ENCODE assay signal across 8 cellular contexts in the genomic region with DNA sequence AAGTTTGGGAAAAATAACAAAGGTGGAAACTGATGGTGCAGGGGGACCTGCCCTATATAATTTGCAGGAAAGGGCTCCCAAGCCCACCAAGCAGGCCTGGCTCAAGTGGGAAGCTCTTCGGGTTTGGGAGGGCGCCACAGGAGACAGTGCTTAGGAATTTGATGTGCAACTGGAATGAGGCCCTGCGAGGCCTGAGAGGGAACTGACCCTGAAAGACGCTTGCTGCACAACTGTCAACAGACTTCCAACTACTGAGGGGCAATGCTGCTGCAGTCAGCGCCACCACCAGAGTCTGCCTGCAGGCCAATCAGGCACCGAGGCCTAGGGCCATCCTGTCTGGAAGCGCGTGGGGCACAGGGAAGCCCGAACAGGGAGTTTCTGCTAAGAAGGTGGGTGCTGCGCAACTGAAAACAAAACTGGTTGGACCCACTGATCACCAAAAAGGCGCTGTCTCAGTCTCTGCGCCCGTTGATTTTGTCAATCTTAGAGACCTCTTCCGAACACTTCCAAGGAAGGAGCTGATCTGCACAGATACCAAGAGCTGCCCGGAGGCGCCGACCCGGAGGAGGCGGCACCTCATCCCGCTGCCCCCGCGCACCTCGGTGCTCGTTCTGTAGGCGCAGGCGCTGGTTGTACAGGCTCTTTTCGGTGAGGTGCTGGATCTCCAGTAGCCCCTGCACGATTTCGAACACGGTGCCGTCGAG. TPM values are rescaled to one million over a fixed set of nuclear protein-coding genes. Genes with fewer than 3 reads are reported as not detected.
DNase-seq lines count a peak whose midpoint lies in the region; ATAC-seq and TF ChIP-seq lines count a peak whose summit lies in the region.

No MANE protein-coding gene starts in this region.

- H2BK5ac ChIP-seq in H9 (ENCODE audit: insufficient read length, low read length) = no peak overlapping the region
- H2BK5ac ChIP-seq in mesendoderm (ENCODE audit: low read length) = no peak overlapping the region

- no peak overlapping the region for H4K8ac ChIP-seq in H9 (replicated peaks; ENCODE audit: insufficient read length, low read depth, low read length)
- no peak overlapping the region for H4K8ac ChIP-seq in mesendoderm (ENCODE audit: low read depth, low read length)

- H2BK120ac ChIP-seq in H9 (ENCODE audit: low read depth, low read length, poor library complexity, severe bottlenecking) = no peak overlapping the region
- H2BK120ac ChIP-seq in mesendoderm (ENCODE audit: low read depth, low read length) = no peak overlapping the region

- no peaks in the 10 kb centered on the region for H4K20me1 ChIP-seq in H9 (ENCODE audit: control insufficient read depth, insufficient read depth, insufficient read length)

- DNase-seq in G401 (ENCODE audit: low spot score) (peak; percentile 32), H9 (peak; percentile 42), Peyer's patch (peak in 1 of 3 donors; percentile 45), mesendoderm (peak; percentile 64), NCI-H226 (no peak)

- no peak for ATAC-seq in GM21360 (IDR thresholded peaks at IDR 0.05; ENCODE audit: unreplicated experiment)

- H2BK12ac ChIP-seq in H9 (ENCODE audit: insufficient read length, low read depth, low read length) = no peak overlapping the region

- H3K4me1 ChIP-seq in H9 (ENCODE audit: insufficient read depth, low read length) = peaks cover 4% of the 10 kb centered on the region
- peaks cover 0 to 36% (median 7%) of the 10 kb centered on the region in 4 donors for H3K4me1 ChIP-seq in Peyer's patch
- H3K4me1 ChIP-seq in ectodermal cell (ENCODE audit: control insufficient read depth, insufficient read depth, low read length) = peaks cover 6% of the 10 kb centered on the region
- no peaks in the 10 kb centered on the region for H3K4me1 ChIP-seq in mesendoderm (ENCODE audit: control insufficient read depth, low read depth, low read length)
- H3K4me1 ChIP-seq in urinary bladder (ENCODE audit: insufficient read depth) = peaks cover 3% of the 10 kb centered on the region

- H4K5ac ChIP-seq in H9 (ENCODE audit: insufficient read length, low read depth, low read length) = no peak overlapping the region
- no peak overlapping the region for H4K5ac ChIP-seq in mesendoderm (ENCODE audit: low read length)

- peak overlapping the region; percentile 84 to 93 for H3K4me3 Mint-ChIP-seq in H9

- H4K91ac ChIP-seq in H9 (ENCODE audit: insufficient read length, low read depth, low read length) = no peak overlapping the region

- H3K4me3 ChIP-seq in Peyer's patch (peak overlapping the region; percentile 68 to 95 (median 80)), ectodermal cell (ENCODE audit: insufficient read depth, low read depth, low read length) (peak overlapping the region; percentile 82), mesendoderm (ENCODE audit: low read length) (peak overlapping the region; percentile 73), urinary bladder (ENCODE audit: low read depth, low read length) (peak overlapping the region; percentile 84)

- no peaks in the 10 kb centered on the region for H3K27me3 ChIP-seq in H9 (ENCODE audit: insufficient read depth, low read length)
- H3K27me3 ChIP-seq in Peyer's patch = no peaks in the 10 kb centered on the region
- no peaks in the 10 kb centered on the region for H3K27me3 ChIP-seq in ectodermal cell (ENCODE audit: control insufficient read depth, insufficient read depth, low read length, poor library complexity, severe bottlenecking)
- no peaks in the 10 kb centered on the region for H3K27me3 ChIP-seq in mesendoderm (ENCODE audit: insufficient read depth, low read length, poor library complexity)

- H2AFZ ChIP-seq in H9 (ENCODE audit: low read length) = no peak overlapping the region

- H3K56ac ChIP-seq in H9 (ENCODE audit: insufficient read length, low read depth, low read length) (no peak overlapping the region), mesendoderm (ENCODE audit: low read length) (peak overlapping the region; percentile 93)

- H2BK15ac ChIP-seq in H9 (ENCODE audit: low read depth, low read length) (no peak overlapping the region), mesendoderm (replicated peaks; ENCODE audit: low read depth) (no peak overlapping the region)

- in situ Hi-C loops in G401 (cut with HindIII; ENCODE audit: low sequenced_read_pairs) = no loop called here

- H3K36me3 Mint-ChIP-seq in H9 (ENCODE audit: insufficient read depth in 1 of 3, low read depth in 3 of 3) = no peaks in the 10 kb centered on the region

- WGBS in H9 (ENCODE audit: extremely low coverage, insufficient read length, low lambda C conversion rate) = no CpG with 5 or more reads among the region's 32 CpGs
- 8 to 9% methylated on average over 32 of the region's 32 CpGs for WGBS in ectodermal cell, 2 experiments
- WGBS in mesendoderm (ENCODE audit: extremely low coverage, insufficient coverage, low lambda C conversion rate) = no CpG with 5 or more reads among the region's 32 CpGs
- 2% methylated on average over 32 of the region's 32 CpGs for WGBS in urinary bladder

- H2AK5ac ChIP-seq in H9 (ENCODE audit: insufficient read length, low read length) (no peak overlapping the region), mesendoderm (ENCODE audit: low read length) (no peak overlapping the region)

- H3K4ac ChIP-seq in H9 (ENCODE audit: low read depth, low read length) (no peak overlapping the region), mesendoderm (ENCODE audit: low read depth, low read length) (no peak overlapping the region)

- H3K23me2 ChIP-seq in H9 (ENCODE audit: insufficient read length, low read depth, low read length, poor library complexity, severe bottlenecking) = no peaks in the 10 kb centered on the region

- H3T11ph ChIP-seq in H9 (ENCODE audit: low read length) = no peak overlapping the region

- H3K23ac ChIP-seq in H9 (ENCODE audit: insufficient read length, low read depth, low read length) = no peak overlapping the region
- H3K23ac ChIP-seq in mesendoderm (ENCODE audit: low read length) = no peak overlapping the region

- TF ChIP-seq POLR2A in Peyer's patch (IDR thresholded peaks at IDR 0.05) = no peak

- H3K14ac ChIP-seq in H9 (ENCODE audit: insufficient read depth, low read length) = no peak overlapping the region

- H3K79me2 ChIP-seq in H9 (ENCODE audit: insufficient read depth, low read length) (peaks cover 3% of the 10 kb centered on the region; the same call in 1 of the 2 replicates), mesendoderm (ENCODE audit: control insufficient read depth, insufficient read depth, low read length) (no peaks in the 10 kb centered on the region)

- H3K27ac ChIP-seq in H9 (ENCODE audit: insufficient read length, low read depth, low read length) = no peak overlapping the region
- H3K27ac ChIP-seq in Peyer's patch = peak overlapping the region; percentile 78 to 80 (median 79)
- no peak overlapping the region for H3K27ac ChIP-seq in ectodermal cell (ENCODE audit: insufficient read depth, low read depth, low read length, poor library complexity, severe bottlenecking)
- no peak overlapping the region for H3K27ac ChIP-seq in mesendoderm (ENCODE audit: low read depth, low read length)
- no peak overlapping the region for H3K27ac ChIP-seq in urinary bladder (ENCODE audit: low read depth)

- peaks cover 28 to 30% of the 10 kb centered on the region in 2 experiments for H3K4me1 Mint-ChIP-seq in H9

- TF ChIP-seq CTCF in H9 (conservative IDR thresholded peaks at IDR 0.05) = no peak; the same call in 2 of the 3 replicates
- TF ChIP-seq CTCF in Peyer's patch (IDR thresholded peaks at IDR 0.05) = no peak

- no peaks in the 10 kb centered on the region for H3K9me3 ChIP-seq in H9 (ENCODE audit: control insufficient read depth, low read depth, low read length)
- H3K9me3 ChIP-seq in Peyer's patch = no peaks in the 10 kb centered on the region
- no peaks in the 10 kb centered on the region for H3K9me3 ChIP-seq in ectodermal cell (ENCODE audit: control insufficient read depth, low read length)

- H3K9me3 Mint-ChIP-seq in H9 = no peaks in the 10 kb centered on the region

- peak overlapping the region; percentile 48 for H3K4me2 ChIP-seq in H9 (ENCODE audit: insufficient read depth, insufficient read length, low read length)
- H3K4me2 ChIP-seq in mesendoderm (ENCODE audit: low read length) = peak overlapping the region; percentile 63

- H3K18ac ChIP-seq in H9 (ENCODE audit: insufficient read length, low read depth, low read length) (no peak overlapping the region), mesendoderm (ENCODE audit: low read length) (peak overlapping the region; percentile 65)

- no peaks in the 10 kb centered on the region for H3K36me3 ChIP-seq in Peyer's patch
- H3K36me3 ChIP-seq in ectodermal cell (ENCODE audit: control insufficient read depth, insufficient read depth, low read length) = no peaks in the 10 kb centered on the region
- no peaks in the 10 kb centered on the region for H3K36me3 ChIP-seq in mesendoderm (ENCODE audit: control insufficient read depth, insufficient read depth, low read length)
- no peaks in the 10 kb centered on the region for H3K36me3 ChIP-seq in urinary bladder (ENCODE audit: insufficient read depth)

- H3K27me3 Mint-ChIP-seq in H9 (ENCODE audit: low read depth) = no peaks in the 10 kb centered on the region

- no peak overlapping the region for H2BK20ac ChIP-seq in H9 (ENCODE audit: low read depth, low read length, poor library complexity, severe bottlenecking)

- no peak overlapping the region; a peak in 1 of 7 replicates for H3K27ac Mint-ChIP-seq in H9

- H3K9ac ChIP-seq in H9 (ENCODE audit: extremely low read depth, insufficient read length, low read length) (no peak overlapping the region), mesendoderm (ENCODE audit: low read length) (peak overlapping the region; percentile 73)

- no peaks in the 10 kb centered on the region for H3K79me1 ChIP-seq in H9 (ENCODE audit: insufficient read depth, low read depth, low read length, poor library complexity, severe bottlenecking)
- peaks cover 4% of the 10 kb centered on the region for H3K79me1 ChIP-seq in mesendoderm (ENCODE audit: low read length)

RNA-seq across cellular contexts. Expression of gene DGCR6L, which starts 0.7 kb away (rescaled TPM):
- 54.1 and 59.2 TPM in 2 replicates for total RNA-seq in G401 (2014; rRNA removed; shearing (Covaris generic))
- total RNA-seq in H9 (2021) = 38.6 and 40.4 TPM in 2 replicates
- total RNA-seq in Peyer's patch = 10 to 100 TPM; 21.3 to 38.9 (median 31.9) TPM
- 50.2 TPM for polyA plus RNA-seq in ectodermal cell (2013, experiment 1 of 4)
- 38.1 TPM for polyA plus RNA-seq in ectodermal cell (2013, experiment 2 of 4)
- 47.2 TPM for polyA plus RNA-seq in ectodermal cell (2013, experiment 3 of 4)
- 46.1 TPM for polyA plus RNA-seq in ectodermal cell (2013, experiment 4 of 4)
- polyA plus RNA-seq in mesendoderm (2013, experiment 1 of 2) = 27.2 TPM
- 27.9 TPM for polyA plus RNA-seq in mesendoderm (2013, experiment 2 of 2)
- total RNA-seq in urinary bladder = 22.8 TPM
- polyA plus RNA-seq in urinary bladder = 80.7 TPM

RNA-seq across cellular contexts. Expression of gene RTN4R, which starts 51.1 kb away (rescaled TPM):
- total RNA-seq in G401 (2014; rRNA removed; shearing (Covaris generic)) = 39.2 and 50.4 TPM in 2 replicates
- total RNA-seq in H9 (2021) (18.3 and 19.0 TPM in 2 replicates), Peyer's patch (1 to 10 TPM; 5.2 to 9.1 (median 5.7) TPM), urinary bladder (3.1 TPM)
- polyA plus RNA-seq in ectodermal cell (2013, experiment 1 of 4) = 27.5 TPM
- 25.9 TPM for polyA plus RNA-seq in ectodermal cell (2013, experiment 2 of 4)
- polyA plus RNA-seq in ectodermal cell (2013, experiment 3 of 4) = 23.4 TPM
- 22.3 TPM for polyA plus RNA-seq in ectodermal cell (2013, experiment 4 of 4)
- 17.3 TPM for polyA plus RNA-seq in mesendoderm (2013, experiment 1 of 2)
- 17.0 TPM for polyA plus RNA-seq in mesendoderm (2013, experiment 2 of 2)
- polyA plus RNA-seq in urinary bladder = 1.1 TPM

Comparison
In these comparisons a context has a peak if more than half of its experiments do, and no peak if none do; other contexts are left out.
1. H3K27ac ChIP-seq: peak in Peyer's patch (4 of 4); none in H9 (single experiment), ectodermal cell (single experiment), mesendoderm (single experiment) and urinary bladder (single experiment).
2. Peak in every context shown above with its lines, with median percentiles within 50 percentile points of each other: H3K4me3 ChIP-seq.